2 cellular contexts compared by ENCODE assay signal in the genomic region with DNA sequence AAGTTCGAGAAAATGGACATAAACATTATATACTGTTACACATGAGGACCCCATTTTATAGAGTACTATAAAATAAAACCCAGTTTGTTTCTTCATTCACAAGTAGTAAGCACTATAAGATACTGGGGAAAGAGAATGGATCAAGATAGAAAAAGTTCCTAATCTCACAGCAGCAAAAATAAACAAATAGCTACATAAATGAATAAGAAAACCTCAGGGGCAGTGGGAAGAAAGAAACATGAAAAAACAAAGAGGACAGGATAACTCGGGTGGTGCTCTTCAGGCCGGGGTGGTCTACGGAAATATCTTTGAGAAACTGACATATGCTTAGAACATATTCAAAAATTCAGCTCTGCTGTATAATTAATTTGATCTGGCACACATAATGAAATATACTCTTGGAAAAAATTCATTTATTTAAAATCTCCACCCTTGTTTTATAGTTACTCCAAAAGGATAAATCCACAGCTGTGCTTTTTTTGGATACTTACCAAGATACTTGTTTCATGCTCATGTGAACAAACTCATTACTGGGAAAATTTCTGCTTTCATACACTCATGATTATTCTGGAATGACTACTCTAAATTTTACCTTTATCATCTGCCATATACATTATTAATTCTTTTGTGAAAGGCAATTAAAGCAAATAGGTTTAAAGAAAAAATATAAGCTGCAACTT.
TF ChIP-seq lines count a peak whose summit lies in the region.

No MANE protein-coding gene starts in this region.

TF ChIP-seq in SK-N-SH, 30 proteins besides CTCF, POLR2A, EP300 and RAD21:
- no peak for TF ChIP-seq GATA2 (CRISPR knock-in tag; IDR thresholded peaks at IDR 0.05)
- TF ChIP-seq MEF2A (IDR thresholded peaks at IDR 0.05; ENCODE audit: borderline replicate concordance, low read depth), result no peak
- TF ChIP-seq FOXM1 (IDR thresholded peaks at IDR 0.05; ENCODE audit: low read depth), result no peak
- TF ChIP-seq, protein P1, sequence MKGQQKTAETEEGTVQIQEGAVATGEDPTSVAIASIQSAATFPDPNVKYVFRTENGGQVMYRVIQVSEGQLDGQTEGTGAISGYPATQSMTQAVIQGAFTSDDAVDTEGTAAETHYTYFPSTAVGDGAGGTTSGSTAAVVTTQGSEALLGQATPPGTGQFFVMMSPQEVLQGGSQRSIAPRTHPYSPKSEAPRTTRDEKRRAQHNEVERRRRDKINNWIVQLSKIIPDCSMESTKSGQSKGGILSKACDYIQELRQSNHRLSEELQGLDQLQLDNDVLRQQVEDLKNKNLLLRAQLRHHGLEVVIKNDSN (IDR thresholded peaks at IDR 0.05; ENCODE audit: borderline replicate concordance, low read depth), result no peak
- TF ChIP-seq SIN3A (IDR thresholded peaks at IDR 0.05; ENCODE audit: borderline replicate concordance, low read depth, low read length), result no peak
- no peak for TF ChIP-seq MXI1 (IDR thresholded peaks at IDR 0.05; ENCODE audit: low read depth, low read length)

TF ChIP-seq in SK-N-SH treated with all-trans-retinoic acid at 6 μM for 48 hours, 23 proteins besides CTCF, POLR2A, EP300 and RAD21 (continued from another document):
- no peak for TF ChIP-seq TSHZ2 (CRISPR knock-in tag; IDR thresholded peaks at IDR 0.05)
- TF ChIP-seq ZNF8 (CRISPR knock-in tag; IDR thresholded peaks at IDR 0.05), result no peak
- no peak for TF ChIP-seq ISL1 (CRISPR knock-in tag; IDR thresholded peaks at IDR 0.05)
- no peak for TF ChIP-seq TCF4 (CRISPR knock-in tag; IDR thresholded peaks at IDR 0.05; ENCODE audit: borderline replicate concordance)
- TF ChIP-seq ZFP30 (CRISPR knock-in tag; IDR thresholded peaks at IDR 0.05), result no peak
- no peak for TF ChIP-seq OSR1 (CRISPR knock-in tag; IDR thresholded peaks at IDR 0.05)
- no peak for TF ChIP-seq ZNF565 (CRISPR knock-in tag; conservative IDR thresholded peaks at IDR 0.05; ENCODE audit: low read depth)
- no peak for TF ChIP-seq GLIS3 (CRISPR knock-in tag; IDR thresholded peaks at IDR 0.05)
- no peak for TF ChIP-seq CSDC2 (CRISPR knock-in tag; IDR thresholded peaks at IDR 0.05)
- no peak for TF ChIP-seq ZFP3 (CRISPR knock-in tag; IDR thresholded peaks at IDR 0.05)
- TF ChIP-seq BACH2 (CRISPR knock-in tag; IDR thresholded peaks at IDR 0.05; ENCODE audit: borderline replicate concordance), result no peak
- no peak for TF ChIP-seq TOX (CRISPR knock-in tag; IDR thresholded peaks at IDR 0.05; ENCODE audit: borderline replicate concordance)
- no peak for TF ChIP-seq ARNTL (CRISPR knock-in tag; IDR thresholded peaks at IDR 0.05; ENCODE audit: borderline replicate concordance, low read depth)
- no peak for TF ChIP-seq ZC3H10 (CRISPR knock-in tag; IDR thresholded peaks at IDR 0.05)
- TF ChIP-seq, protein P2, sequence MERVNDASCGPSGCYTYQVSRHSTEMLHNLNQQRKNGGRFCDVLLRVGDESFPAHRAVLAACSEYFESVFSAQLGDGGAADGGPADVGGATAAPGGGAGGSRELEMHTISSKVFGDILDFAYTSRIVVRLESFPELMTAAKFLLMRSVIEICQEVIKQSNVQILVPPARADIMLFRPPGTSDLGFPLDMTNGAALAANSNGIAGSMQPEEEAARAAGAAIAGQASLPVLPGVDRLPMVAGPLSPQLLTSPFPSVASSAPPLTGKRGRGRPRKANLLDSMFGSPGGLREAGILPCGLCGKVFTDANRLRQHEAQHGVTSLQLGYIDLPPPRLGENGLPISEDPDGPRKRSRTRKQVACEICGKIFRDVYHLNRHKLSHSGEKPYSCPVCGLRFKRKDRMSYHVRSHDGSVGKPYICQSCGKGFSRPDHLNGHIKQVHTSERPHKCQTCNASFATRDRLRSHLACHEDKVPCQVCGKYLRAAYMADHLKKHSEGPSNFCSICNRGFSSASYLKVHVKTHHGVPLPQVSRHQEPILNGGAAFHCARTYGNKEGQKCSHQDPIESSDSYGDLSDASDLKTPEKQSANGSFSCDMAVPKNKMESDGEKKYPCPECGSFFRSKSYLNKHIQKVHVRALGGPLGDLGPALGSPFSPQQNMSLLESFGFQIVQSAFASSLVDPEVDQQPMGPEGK (CRISPR knock-in tag; IDR thresholded peaks at IDR 0.05; ENCODE audit: borderline replicate concordance), result no peak
- TF ChIP-seq CSRNP3 (CRISPR knock-in tag; IDR thresholded peaks at IDR 0.05), result no peak
- TF ChIP-seq ZNF70 (CRISPR knock-in tag; IDR thresholded peaks at IDR 0.05), result no peak
- no peak for TF ChIP-seq POU6F1 (CRISPR knock-in tag; IDR thresholded peaks at IDR 0.05; ENCODE audit: borderline replicate concordance, low read depth)
- TF ChIP-seq PPARA (CRISPR knock-in tag; IDR thresholded peaks at IDR 0.05; ENCODE audit: borderline replicate concordance), result no peak
